ENCODE assay signal across 17 cellular contexts in genomic region chr7:101956130-101956529, GRCh38.
A peak's percentile ranks its signal among the peaks of the same experiment; 100 is the strongest.
DNase-seq lines count a peak whose midpoint lies in the region; ATAC-seq and TF ChIP-seq lines count a peak whose summit lies in the region.
"Had no signal": no experiment of that assay in that cellular context is flagged by ENCODE, and none has a peak within 500 bp of the region (broad histone marks: within the 10 kb centered on the region; RNA-seq: fewer than 3 reads in every experiment).

No MANE protein-coding gene starts in this region.

- H3K27me3 ChIP-seq in SK-N-SH (ENCODE audit: insufficient read depth) (no peaks in the 10 kb centered on the region), right atrium auricular region (no peaks in the 10 kb centered on the region)

- ATAC-seq in SK-N-SH treated with all-trans-retinoic acid at 6 μM for 48 hours (no peak), HG02840 (IDR thresholded peaks at IDR 0.05; ENCODE audit: low FRiP score, unreplicated experiment) (no peak)
- no peak for ATAC-seq in stimulated activated memory B cell treated with anti-CD40 and anti-IgM and Interleukin-4, amounts not matched to agents 10 μg/mL and 1 μg/mL and 100 μg/mL, for 72 hours
- ATAC-seq: HCT116, K562 had no signal

- peak overlapping the region; percentile 41 for H3K27ac Mint-ChIP-seq in stimulated activated memory B cell treated with anti-CD40 and anti-IgM and Interleukin-4, amounts not matched to agents 10 μg/mL and 1 μg/mL and 100 μg/mL, for 72 hours
- H3K27ac Mint-ChIP-seq in activated CD4-positive, alpha-beta memory T cell treated with anti-CD3 and anti-CD28 coated beads for 36 hours: no peak overlapping the region

- no peak for TF ChIP-seq EP300 in SK-N-SH (IDR thresholded peaks at IDR 0.05; ENCODE audit: borderline replicate concordance in 1 of 2, low read depth in 1 of 2, low read length in 1 of 2)

- H3K4me1 ChIP-seq in SK-N-SH (ENCODE audit: control insufficient read depth in 1 of 2, insufficient read depth in 2 of 2, low read depth in 1 of 2, low read length in 1 of 2) (peaks cover 14 to 37% of the 10 kb centered on the region in 2 experiments), right atrium auricular region (peaks cover 0 to 39% of the 10 kb centered on the region in 2 donors)

- no peaks in the 10 kb centered on the region for H3K9me3 ChIP-seq in SK-N-SH
- no peaks in the 10 kb centered on the region for H3K9me3 ChIP-seq in right atrium auricular region

- no peak for TF ChIP-seq RAD21 in SK-N-SH (IDR thresholded peaks at IDR 0.05; ENCODE audit: low read length)

- TF ChIP-seq CTCF in SK-N-SH (IDR thresholded peaks at IDR 0.05): no peak
- TF ChIP-seq CTCF in right atrium auricular region (IDR thresholded peaks at IDR 0.05): no peak

- CTCF ChIA-PET in SK-N-SH (lab: Yijun Ruan, JAX): interaction anchor here (1.1 to 2.7 kb wide), 2 partner anchors 99 to 213 kb away, joined by 3 to 9 read pairs; no protein-coding TSS in a partner anchor
- CTCF ChIA-PET in activated CD4-positive, alpha-beta memory T cell treated with anti-CD3 and anti-CD28 coated beads for 36 hours (lab: Charles Lee): interaction anchor here (0.6 kb wide), 1 partner anchor 665 kb away, joined by 5 read pairs; no protein-coding TSS in a partner anchor

- H3K27me3 Mint-ChIP-seq in stimulated activated memory B cell treated with anti-CD40 and anti-IgM and Interleukin-4, amounts not matched to agents 10 μg/mL and 1 μg/mL and 100 μg/mL, for 72 hours: no peaks in the 10 kb centered on the region
- no peaks in the 10 kb centered on the region for H3K27me3 Mint-ChIP-seq in activated CD4-positive, alpha-beta memory T cell treated with anti-CD3 and anti-CD28 coated beads for 36 hours

- H3K9me3 Mint-ChIP-seq in stimulated activated memory B cell treated with anti-CD40 and anti-IgM and Interleukin-4, amounts not matched to agents 10 μg/mL and 1 μg/mL and 100 μg/mL, for 72 hours: no peaks in the 10 kb centered on the region
- H3K9me3 Mint-ChIP-seq in activated CD4-positive, alpha-beta memory T cell treated with anti-CD3 and anti-CD28 coated beads for 36 hours: no peaks in the 10 kb centered on the region

- H3K36me3 Mint-ChIP-seq in stimulated activated memory B cell treated with anti-CD40 and anti-IgM and Interleukin-4, amounts not matched to agents 10 μg/mL and 1 μg/mL and 100 μg/mL, for 72 hours: peaks cover 15% of the 10 kb centered on the region
- H3K36me3 Mint-ChIP-seq in activated CD4-positive, alpha-beta memory T cell treated with anti-CD3 and anti-CD28 coated beads for 36 hours: no peaks in the 10 kb centered on the region

- H3K9ac ChIP-seq in SK-N-SH: no peak overlapping the region
- H3K9ac ChIP-seq: GM23248 had no signal

- 0 out of 2 replicates have a peak, but pooled peaks cover 3% of the 10 kb centered on the region for H4K20me1 ChIP-seq in SK-N-SH (ENCODE audit: insufficient read depth)

- 85% methylated on average over 12 of the region's 12 CpGs for WGBS in SK-N-SH (ENCODE audit: low lambda C conversion rate)

- no peaks in the 10 kb centered on the region for H3K9me2 ChIP-seq in SK-N-SH

- no peak overlapping the region for H2AFZ ChIP-seq in SK-N-SH (ENCODE audit: low read depth)
- H2AFZ ChIP-seq: GM23248, PC-9 had no signal

- peaks cover 81% of the 10 kb centered on the region for H3K79me2 ChIP-seq in SK-N-SH (ENCODE audit: insufficient read depth)

- peaks cover 21% of the 10 kb centered on the region for H3F3A ChIP-seq in SK-N-SH (replicated peaks; ENCODE audit: insufficient read depth)

- no peak overlapping the region for H3K4me3 Mint-ChIP-seq in stimulated activated memory B cell treated with anti-CD40 and anti-IgM and Interleukin-4, amounts not matched to agents 10 μg/mL and 1 μg/mL and 100 μg/mL, for 72 hours
- no peak overlapping the region for H3K4me3 Mint-ChIP-seq in activated CD4-positive, alpha-beta memory T cell treated with anti-CD3 and anti-CD28 coated beads for 36 hours

- intact Hi-C loops in activated CD4-positive, alpha-beta memory T cell treated with anti-CD3 and anti-CD28 coated beads for 36 hours (cut with micrococcal nuclease): no loop called here

- no peak overlapping the region for H3K4me3 ChIP-seq in SK-N-SH (ENCODE audit: low read depth in 2 of 2, low read length in 1 of 2)
- H3K4me3 ChIP-seq in right atrium auricular region: no peak overlapping the region
- H3K4me3 ChIP-seq: GM23248, K562, PC-9 had no signal

- H3K4me2 ChIP-seq in SK-N-SH: no peak overlapping the region
- H3K4me2 ChIP-seq: PC-9 had no signal

- POLR2A ChIA-PET in SK-N-SH (lab: Yijun Ruan, JAX): no interaction called here
- POLR2A ChIA-PET in activated CD4-positive, alpha-beta memory T cell treated with anti-CD3 and anti-CD28 coated beads for 36 hours (lab: Charles Lee): no interaction called here

- peaks cover 57% of the 10 kb centered on the region for H3K4me1 Mint-ChIP-seq in stimulated activated memory B cell treated with anti-CD40 and anti-IgM and Interleukin-4, amounts not matched to agents 10 μg/mL and 1 μg/mL and 100 μg/mL, for 72 hours
- peaks cover 16% of the 10 kb centered on the region for H3K4me1 Mint-ChIP-seq in activated CD4-positive, alpha-beta memory T cell treated with anti-CD3 and anti-CD28 coated beads for 36 hours (ENCODE audit: low read depth)

- DNase-seq in SK-N-SH: no peak
- DNase-seq in amniotic epithelial cell (ENCODE audit: low read depth): peak; percentile 46
- DNase-seq in right atrium auricular region (ENCODE audit: low spot score): no peak
- no peak for DNase-seq in activated CD4-positive, alpha-beta T cell treated with anti-CD3 and anti-CD28 coated beads, Interleukin-2, amount 50 U/mL, for 1 hour
- no peak for DNase-seq in activated CD4-positive, alpha-beta memory T cell treated with anti-CD3 and anti-CD28 coated beads for 36 hours
- DNase-seq: C1 segment of cervical spinal cord; GM23248; NCI-H69; NK-92 treated with Interleukin-12 subunit alpha and Interleukin-12 subunit beta, amount 100 ng/mL, for 24 hours; PC-9; SHP77 had no signal

- no peak overlapping the region for H3K27ac ChIP-seq in SK-N-SH (ENCODE audit: low read depth in 2 of 2, low read length in 1 of 2)
- peak overlapping the region; percentile 75 to 95 for H3K27ac ChIP-seq in right atrium auricular region
- H3K27ac ChIP-seq: 22Rv1, GM23248, PC-9 had no signal

- H3K36me3 ChIP-seq in SK-N-SH (replicated peaks in 1 of 2; ENCODE audit: control insufficient read depth in 1 of 2, insufficient read depth in 2 of 2, low read length in 1 of 2) (no peaks in the 10 kb centered on the region), right atrium auricular region (no peaks in the 10 kb centered on the region)

TF ChIP-seq in SK-N-SH, 30 proteins besides CTCF, POLR2A, EP300 and RAD21:
- TF ChIP-seq TCF12 (IDR thresholded peaks at IDR 0.05): no peak
- TF ChIP-seq MEF2A (IDR thresholded peaks at IDR 0.05; ENCODE audit: borderline replicate concordance, low read depth): 0 out of 2 replicates have a peak, but pooled peaks have one; percentile 43
- no peak for TF ChIP-seq POLR2AphosphoS5 (IDR thresholded peaks at IDR 0.05; ENCODE audit: low read depth, low read length)
- TF ChIP-seq FOSL2 (IDR thresholded peaks at IDR 0.05; ENCODE audit: borderline replicate concordance, low read depth): no peak
- TF ChIP-seq, protein P1, sequence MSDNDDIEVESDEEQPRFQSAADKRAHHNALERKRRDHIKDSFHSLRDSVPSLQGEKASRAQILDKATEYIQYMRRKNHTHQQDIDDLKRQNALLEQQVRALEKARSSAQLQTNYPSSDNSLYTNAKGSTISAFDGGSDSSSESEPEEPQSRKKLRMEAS (IDR thresholded peaks at IDR 0.05; ENCODE audit: low read depth): no peak
- no peak for TF ChIP-seq EZH2phosphoT487 (IDR thresholded peaks at IDR 0.05; ENCODE audit: borderline replicate concordance, low read depth)

TF ChIP-seq in SK-N-SH treated with all-trans-retinoic acid at 6 μM for 48 hours, 23 proteins besides CTCF, POLR2A, EP300 and RAD21 (continues in another document):
- no peak for TF ChIP-seq TCF4 (CRISPR knock-in tag; IDR thresholded peaks at IDR 0.05; ENCODE audit: borderline replicate concordance)
- no peak for TF ChIP-seq CSDC2 (CRISPR knock-in tag; IDR thresholded peaks at IDR 0.05)
- no peak for TF ChIP-seq SNAI2 (CRISPR knock-in tag; IDR thresholded peaks at IDR 0.05)
- no peak for TF ChIP-seq ZNF565 (CRISPR knock-in tag; conservative IDR thresholded peaks at IDR 0.05; ENCODE audit: low read depth)
- TF ChIP-seq ARNTL (CRISPR knock-in tag; IDR thresholded peaks at IDR 0.05; ENCODE audit: borderline replicate concordance, low read depth): no peak
- TF ChIP-seq ZFP30 (CRISPR knock-in tag; IDR thresholded peaks at IDR 0.05): no peak
- TF ChIP-seq TSHZ2 (CRISPR knock-in tag; IDR thresholded peaks at IDR 0.05): no peak
- TF ChIP-seq ZFP3 (CRISPR knock-in tag; IDR thresholded peaks at IDR 0.05): no peak

Comparison
In these comparisons a context has a peak if more than half of its experiments do, and no peak if none do; other contexts are left out.
1. H3K27ac ChIP-seq: peak in right atrium auricular region (2 of 2); none in SK-N-SH (0 of 2).